Comparison of ENCODE assay signal across 22 cellular contexts in genomic region chr2:128202791-128203190, GRCh38.
A peak's percentile ranks its signal among the peaks of the same experiment; 100 is the strongest.
DNase-seq lines count a peak whose midpoint lies in the region; ATAC-seq, FAIRE-seq and TF ChIP-seq lines count a peak whose summit lies in the region.
"Had no signal": no experiment of that assay in that cellular context is flagged by ENCODE, and none has a peak within 500 bp of the region (broad histone marks: within the 10 kb centered on the region; RNA-seq: fewer than 3 reads in every experiment).

No MANE protein-coding gene starts in this region.

- peaks cover 8% of the 10 kb centered on the region for H3K9me3 Mint-ChIP-seq in astrocyte (ENCODE audit: unreplicated experiment)
- peaks cover 18 to 20% of the 10 kb centered on the region in 2 experiments for H3K9me3 Mint-ChIP-seq in H9

- H3T11ph ChIP-seq in H9 (ENCODE audit: low read length), result no peak overlapping the region

- H2BK120ac ChIP-seq in H9 (ENCODE audit: low read depth, low read length, poor library complexity, severe bottlenecking), result no peak overlapping the region

- H4K5ac ChIP-seq in H9 (ENCODE audit: insufficient read length, low read depth, low read length), result no peak overlapping the region

- H3K79me1 ChIP-seq in H9 (ENCODE audit: insufficient read depth, low read depth, low read length, poor library complexity, severe bottlenecking), result no peaks in the 10 kb centered on the region

- no peaks in the 10 kb centered on the region for H4K20me1 ChIP-seq in astrocyte (ENCODE audit: insufficient read depth, low read length)
- H4K20me1 ChIP-seq in H9 (ENCODE audit: control insufficient read depth, insufficient read depth, insufficient read length), result no peaks in the 10 kb centered on the region

- H3K4me3 Mint-ChIP-seq in astrocyte (ENCODE audit: unreplicated experiment) (no peak overlapping the region), H9 (no peak overlapping the region)
- H3K4me3 Mint-ChIP-seq: CD4-positive, CD25-positive, alpha-beta regulatory T cell had no signal

- H3K23ac ChIP-seq in H9 (ENCODE audit: insufficient read length, low read depth, low read length), result no peak overlapping the region

- no peaks in the 10 kb centered on the region for H3K79me2 ChIP-seq in astrocyte (ENCODE audit: insufficient read depth, low read length)
- H3K79me2 ChIP-seq in H9 (ENCODE audit: insufficient read depth, low read length), result no peaks in the 10 kb centered on the region

- H3K36me3 Mint-ChIP-seq in astrocyte (ENCODE audit: low read depth, unreplicated experiment) (no peaks in the 10 kb centered on the region), H9 (ENCODE audit: insufficient read depth in 1 of 3, low read depth in 3 of 3) (peaks cover 0 to 2% (median 0%) of the 10 kb centered on the region in 3 experiments; a peak in 2 of 7 replicates)
- H3K36me3 Mint-ChIP-seq: CD4-positive, CD25-positive, alpha-beta regulatory T cell had no signal

- H3K27ac ChIP-seq in left ventricle myocardium inferior (replicated peaks) (no peak overlapping the region), astrocyte (ENCODE audit: low read depth, low read length) (no peak overlapping the region), H9 (ENCODE audit: insufficient read length, low read depth, low read length) (no peak overlapping the region)
- H3K27ac ChIP-seq: 22Rv1 had no signal

- H3K9me3 ChIP-seq in left ventricle myocardium inferior (replicated peaks) (peaks cover 13% of the 10 kb centered on the region), astrocyte (ENCODE audit: insufficient read depth, low read depth, low read length) (no peaks in the 10 kb centered on the region), H9 (ENCODE audit: control insufficient read depth, low read depth, low read length) (no peaks in the 10 kb centered on the region)
- H3K9me3 ChIP-seq: BE2C, SK-N-SH had no signal

- WGBS in H9 (ENCODE audit: extremely low coverage, insufficient read length, low lambda C conversion rate), result no CpG with 5 or more reads among the region's 1 CpG

- H3K4me1 ChIP-seq in left ventricle myocardium inferior (peaks cover 14% of the 10 kb centered on the region), astrocyte (ENCODE audit: insufficient read depth, low read length) (no peaks in the 10 kb centered on the region), H9 (ENCODE audit: insufficient read depth, low read length) (no peaks in the 10 kb centered on the region)
- H3K4me1 ChIP-seq: BE2C had no signal

- no peak overlapping the region for H2AK5ac ChIP-seq in H9 (ENCODE audit: insufficient read length, low read length)

- H2AFZ ChIP-seq in astrocyte (ENCODE audit: low read depth, low read length) (no peak overlapping the region), H9 (ENCODE audit: low read length) (no peak overlapping the region)

- no peaks in the 10 kb centered on the region for H3K27me3 ChIP-seq in left ventricle myocardium inferior (ENCODE audit: low read depth)
- no peaks in the 10 kb centered on the region for H3K27me3 ChIP-seq in astrocyte (ENCODE audit: insufficient read depth, low read length)
- H3K27me3 ChIP-seq in H9 (ENCODE audit: insufficient read depth, low read length), result no peaks in the 10 kb centered on the region
- H3K27me3 ChIP-seq: BE2C had no signal

- no peak overlapping the region for H2BK12ac ChIP-seq in H9 (ENCODE audit: insufficient read length, low read depth, low read length)

- H3K4ac ChIP-seq in H9 (ENCODE audit: low read depth, low read length), result no peak overlapping the region

- H3K4me1 Mint-ChIP-seq in astrocyte (ENCODE audit: low read depth, unreplicated experiment), result no peaks in the 10 kb centered on the region
- no peaks in the 10 kb centered on the region for H3K4me1 Mint-ChIP-seq in H9
- H3K4me1 Mint-ChIP-seq: CD4-positive, CD25-positive, alpha-beta regulatory T cell had no signal

- H3K27ac Mint-ChIP-seq in astrocyte (ENCODE audit: unreplicated experiment) (no peak overlapping the region), H9 (no peak overlapping the region)
- H3K27ac Mint-ChIP-seq: CD4-positive, CD25-positive, alpha-beta regulatory T cell had no signal

- no peak overlapping the region for H3K18ac ChIP-seq in H9 (ENCODE audit: insufficient read length, low read depth, low read length)

- no peak overlapping the region for H2BK20ac ChIP-seq in H9 (ENCODE audit: low read depth, low read length, poor library complexity, severe bottlenecking)

- no peak overlapping the region for H2BK5ac ChIP-seq in H9 (ENCODE audit: insufficient read length, low read length)

- H3K27me3 Mint-ChIP-seq in astrocyte (ENCODE audit: low read depth, unreplicated experiment) (peaks cover 5% of the 10 kb centered on the region), H9 (ENCODE audit: low read depth) (peaks cover 10% of the 10 kb centered on the region)

- H3K4me2 ChIP-seq in astrocyte (ENCODE audit: low read length) (no peak overlapping the region), H9 (ENCODE audit: insufficient read depth, insufficient read length, low read length) (no peak overlapping the region)
- H3K4me2 ChIP-seq: SK-N-SH had no signal

- H3K4me3 ChIP-seq in left ventricle myocardium inferior (no peak overlapping the region), astrocyte (ENCODE audit: insufficient read depth, low read depth, low read length) (no peak overlapping the region), fibroblast of pulmonary artery (replicated peaks; ENCODE audit: low read depth, low read length) (no peak overlapping the region)

- H3K9ac ChIP-seq in astrocyte (ENCODE audit: low read length) (no peak overlapping the region), H9 (ENCODE audit: extremely low read depth, insufficient read length, low read length) (no peak overlapping the region)
- H3K9ac ChIP-seq: SK-N-SH had no signal

- H3K36me3 ChIP-seq in left ventricle myocardium inferior (no peaks in the 10 kb centered on the region), astrocyte (ENCODE audit: insufficient read depth, low read length) (no peaks in the 10 kb centered on the region)
- H3K36me3 ChIP-seq: BE2C had no signal

- no peak overlapping the region for H4K91ac ChIP-seq in H9 (ENCODE audit: insufficient read length, low read depth, low read length)

- no peak for DNase-seq in left cardiac atrium
- DNase-seq in left ventricle myocardium inferior, result no peak
- peak; percentile 42 for DNase-seq in astrocyte (ENCODE audit: low read depth)
- peak; percentile 30 for DNase-seq in fibroblast of pulmonary artery (ENCODE audit: low read depth)
- DNase-seq in H9, result no peak
- no peak for DNase-seq in HuH-7.5 (ENCODE audit: low spot score)
- no peak for DNase-seq in T-helper 2 cell
- no peak for DNase-seq in frontal cortex (ENCODE audit: low spot score in 2 of 2)
- DNase-seq: BE2C; CD4-positive, CD25-positive, alpha-beta regulatory T cell; EL; KBM-7; NCI-H1092 treated with DMSO at 0.1 percent for 48 hours; NCI-H1436 treated with DMSO at 0.1 percent for 48 hours; NCI-H2029; NCI-H2227 treated with DMSO at 0.1 percent for 48 hours; NCI-H510A treated with DMSO at 0.1 percent for 48 hours; NCI-H748 treated with DMSO at 0.1 percent for 48 hours; SIG-M5; SK-N-SH had no signal

- no peak for FAIRE-seq in astrocyte (lab: Jason Lieb, UNC)
- FAIRE-seq in frontal cortex (lab: Jason Lieb, UNC), result no peak
- FAIRE-seq: H54 had no signal

- intact Hi-C loops in left cardiac atrium (cut with DNase I), result no loop called here
- intact Hi-C loops in left ventricle myocardium inferior (cut with micrococcal nuclease), result no loop called here

- H4K8ac ChIP-seq in H9 (replicated peaks; ENCODE audit: insufficient read length, low read depth, low read length), result no peak overlapping the region

- H3K56ac ChIP-seq in H9 (ENCODE audit: insufficient read length, low read depth, low read length), result no peak overlapping the region

- no peaks in the 10 kb centered on the region for H3K23me2 ChIP-seq in H9 (ENCODE audit: insufficient read length, low read depth, low read length, poor library complexity, severe bottlenecking)

- no peak for TF ChIP-seq CTCF in left ventricle myocardium inferior (IDR thresholded peaks at IDR 0.05; ENCODE audit: borderline replicate concordance)
- no peak for TF ChIP-seq CTCF in astrocyte (IDR thresholded peaks at IDR 0.05; ENCODE audit: insufficient read depth, low read depth, low read length)
- no peak for TF ChIP-seq CTCF in fibroblast of pulmonary artery (IDR thresholded peaks at IDR 0.05; ENCODE audit: low read length, missing control alignments)
- TF ChIP-seq CTCF in H9 (conservative IDR thresholded peaks at IDR 0.05), result no peak

- no peak overlapping the region for H2BK15ac ChIP-seq in H9 (ENCODE audit: low read depth, low read length)

- peak; percentile 27 to 66 for ATAC-seq in left cardiac atrium

- H3K14ac ChIP-seq in H9 (ENCODE audit: insufficient read depth, low read length), result no peak overlapping the region

Comparison
In these comparisons a context has a peak if more than half of its experiments do, and no peak if none do; other contexts are left out.
1. DNase-seq: peak in astrocyte (single experiment) and fibroblast of pulmonary artery (single experiment); none in left cardiac atrium (single experiment), left ventricle myocardium inferior (single experiment), H9 (single experiment), HuH-7.5 (single experiment), T-helper 2 cell (0 of 5) and frontal cortex (0 of 2).